23 cellular contexts compared by ENCODE assay signal in the genomic region with DNA sequence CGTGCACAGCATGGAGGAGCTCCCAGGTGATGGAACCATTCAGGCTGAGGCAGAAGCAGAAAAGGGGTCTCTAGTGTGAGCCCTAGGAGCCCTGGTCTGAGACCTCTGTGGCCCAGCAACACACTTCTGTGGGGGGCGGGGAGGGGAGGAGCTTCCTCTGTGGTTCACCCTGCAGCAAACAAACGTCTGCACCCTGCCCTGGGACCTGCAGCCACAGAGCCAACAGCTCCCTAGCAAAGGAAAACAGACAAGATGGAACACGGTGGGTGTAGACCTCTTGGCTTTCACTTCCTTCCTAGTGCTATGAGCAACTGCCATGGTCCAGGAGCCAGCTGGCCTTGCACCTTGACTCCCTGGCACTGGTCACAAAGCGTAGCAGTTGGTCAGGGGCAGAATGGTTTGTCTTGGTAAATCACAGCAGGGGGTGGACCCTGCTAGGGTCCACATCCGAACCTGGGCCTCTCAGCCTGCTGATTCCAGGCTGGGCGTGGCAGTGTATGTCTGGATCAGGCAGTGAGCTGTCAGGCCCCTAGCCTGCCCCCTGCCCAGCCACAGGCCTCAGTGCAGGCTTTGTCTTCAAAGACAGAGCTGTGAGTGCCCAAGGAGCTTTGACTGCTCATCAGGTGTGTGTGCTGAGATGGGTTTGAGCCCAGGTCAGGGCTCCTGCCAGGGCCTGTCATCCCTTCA. TPM values are rescaled to one million over a fixed set of nuclear protein-coding genes. Genes with fewer than 3 reads are reported as not detected.
DNase-seq lines count a peak whose midpoint lies in the region; ATAC-seq, FAIRE-seq and TF ChIP-seq lines count a peak whose summit lies in the region.
"Had no signal": no experiment of that assay in that cellular context is flagged by ENCODE, and none has a peak within 500 bp of the region (broad histone marks: within the 10 kb centered on the region; RNA-seq: fewer than 3 reads in every experiment).

No MANE protein-coding gene starts in this region.

- no peak for TF ChIP-seq POLR2A in stomach (IDR thresholded peaks at IDR 0.05)

- H3K4me3 Mint-ChIP-seq in activated naive CD8-positive, alpha-beta T cell treated with anti-CD3 and anti-CD28 coated beads, Interleukin-2, amount 10 ng/mL, durations not matched to agents 7 days and 5 days = no peak overlapping the region
- no peak overlapping the region for H3K4me3 Mint-ChIP-seq in activated naive CD8-positive, alpha-beta T cell treated with anti-CD3 and anti-CD28 coated beads for 36 hours
- H3K4me3 Mint-ChIP-seq in dendritic cell treated with granulocyte-macrophage colony-stimulating factor and Interleukin-4, amounts not matched to agents 40 ng/mL and 50 ng/mL, for 4 days = no peak overlapping the region

- no peaks in the 10 kb centered on the region for H3K27me3 ChIP-seq in thymus (ENCODE audit: control insufficient read depth, insufficient read depth)
- H3K27me3 ChIP-seq in stomach = no peaks in the 10 kb centered on the region
- H3K27me3 ChIP-seq: left lung, right atrium auricular region, thyroid gland had no signal

- intact Hi-C loops in dendritic cell treated with granulocyte-macrophage colony-stimulating factor and Interleukin-4, amounts not matched to agents 40 ng/mL and 50 ng/mL, for 4 days (cut with micrococcal nuclease) = no loop called here
- intact Hi-C loops in stomach (cut with DNase I; ENCODE audit: low total_unique reads) = loop anchor here (10.0 kb wide), 1 partner anchor 122 kb away; no protein-coding TSS in a partner anchor

- no peaks in the 10 kb centered on the region for H3K27me3 Mint-ChIP-seq in activated naive CD8-positive, alpha-beta T cell treated with anti-CD3 and anti-CD28 coated beads, Interleukin-2, amount 10 ng/mL, durations not matched to agents 7 days and 5 days
- no peaks in the 10 kb centered on the region for H3K27me3 Mint-ChIP-seq in activated naive CD8-positive, alpha-beta T cell treated with anti-CD3 and anti-CD28 coated beads for 36 hours
- peaks cover 3% of the 10 kb centered on the region for H3K27me3 Mint-ChIP-seq in dendritic cell treated with granulocyte-macrophage colony-stimulating factor and Interleukin-4, amounts not matched to agents 40 ng/mL and 50 ng/mL, for 4 days

- H3K36me3 ChIP-seq in thymus (ENCODE audit: control insufficient read depth, insufficient read depth) (peaks cover 16% of the 10 kb centered on the region), stomach (peaks cover 0 to 75% (median 53%) of the 10 kb centered on the region in 4 donors)

- TF ChIP-seq CTCF in stomach (IDR thresholded peaks at IDR 0.05) = no peak

- H3K9me3 ChIP-seq in thymus (ENCODE audit: control insufficient read depth) (no peaks in the 10 kb centered on the region), stomach (no peaks in the 10 kb centered on the region)
- H3K9me3 ChIP-seq: Caco-2, left lung, right atrium auricular region, SK-N-SH, thyroid gland had no signal

- POLR2A ChIA-PET in activated naive CD8-positive, alpha-beta T cell treated with anti-CD3 and anti-CD28 coated beads, Interleukin-2, amount 10 ng/mL, durations not matched to agents 7 days and 5 days (lab: Charles Lee) = interaction anchor here (1.1 to 1.5 kb wide), 4 partner anchors 10 to 15 kb away, joined by 3 to 9 read pairs (median 3); partner anchors contain the start of gene GMPPB

- H3K27ac Mint-ChIP-seq in activated naive CD8-positive, alpha-beta T cell treated with anti-CD3 and anti-CD28 coated beads, Interleukin-2, amount 10 ng/mL, durations not matched to agents 7 days and 5 days = peak overlapping the region; percentile 65
- no peak overlapping the region for H3K27ac Mint-ChIP-seq in activated naive CD8-positive, alpha-beta T cell treated with anti-CD3 and anti-CD28 coated beads for 36 hours
- H3K27ac Mint-ChIP-seq in dendritic cell treated with granulocyte-macrophage colony-stimulating factor and Interleukin-4, amounts not matched to agents 40 ng/mL and 50 ng/mL, for 4 days = peak overlapping the region; percentile 14

- peak; percentile 58 for ATAC-seq in activated naive CD8-positive, alpha-beta T cell treated with anti-CD3 and anti-CD28 coated beads, Interleukin-2, amount 10 ng/mL, durations not matched to agents 7 days and 5 days (ENCODE audit: low read depth)
- ATAC-seq: activated CD4-positive, CD25-positive, alpha-beta regulatory T cell treated with anti-CD3 and anti-CD28 coated beads, Interleukin-2, amount 50 U/mL, for 24 hours; left lung had no signal

- FAIRE-seq in HTR-8/SVneo (lab: Jason Lieb, UNC) = peak; percentile 16
- FAIRE-seq: RCC 7860 had no signal

- H3K4me1 ChIP-seq in thymus (ENCODE audit: control insufficient read depth, insufficient read depth, low read length) = peaks cover 18% of the 10 kb centered on the region
- H3K4me1 ChIP-seq in stomach = peaks cover 0 to 3% (median 0%) of the 10 kb centered on the region in 4 donors
- H3K4me1 ChIP-seq: Caco-2, left lung, right atrium auricular region, thyroid gland had no signal

- H3K4me1 Mint-ChIP-seq in activated naive CD8-positive, alpha-beta T cell treated with anti-CD3 and anti-CD28 coated beads, Interleukin-2, amount 10 ng/mL, durations not matched to agents 7 days and 5 days = peaks cover 24% of the 10 kb centered on the region
- peaks cover 11% of the 10 kb centered on the region for H3K4me1 Mint-ChIP-seq in activated naive CD8-positive, alpha-beta T cell treated with anti-CD3 and anti-CD28 coated beads for 36 hours
- peaks cover 24% of the 10 kb centered on the region for H3K4me1 Mint-ChIP-seq in dendritic cell treated with granulocyte-macrophage colony-stimulating factor and Interleukin-4, amounts not matched to agents 40 ng/mL and 50 ng/mL, for 4 days (ENCODE audit: low read depth)

- WGBS in thymus = 27% methylated on average over 7 of the region's 7 CpGs
- 50 to 68% (median 65%) methylated on average over 5 to 7 of the region's 7 CpGs for WGBS in stomach, 5 donors

- DNase-seq in activated naive CD8-positive, alpha-beta T cell treated with anti-CD3 and anti-CD28 coated beads, Interleukin-2, amount 10 ng/mL, durations not matched to agents 7 days and 5 days = peak; percentile 47
- DNase-seq in activated naive CD8-positive, alpha-beta T cell treated with anti-CD3 and anti-CD28 coated beads for 36 hours = no peak
- no peak for DNase-seq in HTR-8/SVneo (ENCODE audit: insufficient read length, low spot score)
- DNase-seq in stomach = no peak
- DNase-seq in Ammon's horn (ENCODE audit: low spot score) = no peak
- no peak for DNase-seq in mesenteric fat pad (ENCODE audit: low spot score)
- DNase-seq: activated CD8-positive, alpha-beta memory T cell treated with anti-CD3 and anti-CD28 coated beads, Interleukin-2, amount 50 U/mL, for 48 hours; activated naive CD4-positive, alpha-beta T cell; EL; NCI-H1694; NCI-H226; SK-N-SH; T-helper 9 cell; thyroid gland had no signal

- TF ChIP-seq EP300 in stomach (IDR thresholded peaks at IDR 0.05) = no peak

- H3K27ac ChIP-seq in thymus (ENCODE audit: low read depth) = peak overlapping the region; percentile 3
- H3K27ac ChIP-seq in stomach = no peak overlapping the region
- H3K27ac ChIP-seq: left lung, right atrium auricular region, thyroid gland had no signal

- no peaks in the 10 kb centered on the region for H3K9me3 Mint-ChIP-seq in activated naive CD8-positive, alpha-beta T cell treated with anti-CD3 and anti-CD28 coated beads, Interleukin-2, amount 10 ng/mL, durations not matched to agents 7 days and 5 days
- no peaks in the 10 kb centered on the region for H3K9me3 Mint-ChIP-seq in activated naive CD8-positive, alpha-beta T cell treated with anti-CD3 and anti-CD28 coated beads for 36 hours
- H3K9me3 Mint-ChIP-seq in dendritic cell treated with granulocyte-macrophage colony-stimulating factor and Interleukin-4, amounts not matched to agents 40 ng/mL and 50 ng/mL, for 4 days = no peaks in the 10 kb centered on the region

- no peak overlapping the region for H3K4me3 ChIP-seq in thymus (ENCODE audit: low read length)
- no peak overlapping the region for H3K4me3 ChIP-seq in stomach
- H3K4me3 ChIP-seq: left lung, right atrium auricular region, thyroid gland had no signal

- peaks cover 2% of the 10 kb centered on the region for H3K36me3 Mint-ChIP-seq in activated naive CD8-positive, alpha-beta T cell treated with anti-CD3 and anti-CD28 coated beads, Interleukin-2, amount 10 ng/mL, durations not matched to agents 7 days and 5 days
- H3K36me3 Mint-ChIP-seq in activated naive CD8-positive, alpha-beta T cell treated with anti-CD3 and anti-CD28 coated beads for 36 hours = no peaks in the 10 kb centered on the region
- H3K36me3 Mint-ChIP-seq in dendritic cell treated with granulocyte-macrophage colony-stimulating factor and Interleukin-4, amounts not matched to agents 40 ng/mL and 50 ng/mL, for 4 days (ENCODE audit: low read depth) = peaks cover 59% of the 10 kb centered on the region

RNA-seq across cellular contexts. Expression of gene AMIGO3, which starts 6.7 kb away (rescaled TPM):
- total RNA-seq in activated naive CD8-positive, alpha-beta T cell treated with anti-CD3 and anti-CD28 coated beads, Interleukin-2, amount 10 ng/mL, durations not matched to agents 7 days and 5 days = 1 to 10 TPM in 1 of 2 experiments, under 1 TPM in 1; 0.61 to 2.0 TPM
- total RNA-seq in activated naive CD8-positive, alpha-beta T cell treated with anti-CD3 and anti-CD28 coated beads for 36 hours = not detected
- polyA plus RNA-seq in thymus (2.0 TPM), stomach (under 1 TPM; 0.19 to 0.83 (median 0.76) TPM)
- total RNA-seq in stomach (1 to 10 TPM in 1 of 5 donors, not detected in 4; 1.3 TPM), mesenteric fat pad (not detected)
- total RNA-seq: aorta, Caco-2 had no signal
- polyA plus RNA-seq: fibroblast of lung had no signal

RNA-seq across cellular contexts. Expression of gene GMPPB, which starts 11.0 kb away (rescaled TPM):
- total RNA-seq in activated naive CD8-positive, alpha-beta T cell treated with anti-CD3 and anti-CD28 coated beads, Interleukin-2, amount 10 ng/mL, durations not matched to agents 7 days and 5 days = 10 to 100 TPM; 35.4 to 39.9 TPM
- total RNA-seq in activated naive CD8-positive, alpha-beta T cell treated with anti-CD3 and anti-CD28 coated beads for 36 hours = 10 to 100 TPM; 43.0 to 43.6 TPM
- polyA plus RNA-seq in thymus (13.2 TPM), stomach (10 to 100 TPM; 14.4 to 33.6 (median 27.3) TPM)
- total RNA-seq in stomach (10 to 100 TPM; 26.3 to 81.7 (median 39.3) TPM), mesenteric fat pad (45.4 TPM)

RNA-seq across cellular contexts. Expression of gene RNF123, which starts 23.4 kb away (rescaled TPM):
- 10 to 100 TPM; 53.2 to 56.5 TPM for total RNA-seq in activated naive CD8-positive, alpha-beta T cell treated with anti-CD3 and anti-CD28 coated beads, Interleukin-2, amount 10 ng/mL, durations not matched to agents 7 days and 5 days
- 10 to 100 TPM; 32.4 to 35.5 TPM for total RNA-seq in activated naive CD8-positive, alpha-beta T cell treated with anti-CD3 and anti-CD28 coated beads for 36 hours
- polyA plus RNA-seq in thymus = 23.7 TPM
- total RNA-seq in stomach = 10 to 100 TPM; 19.6 to 75.4 (median 33.3) TPM
- 10 to 100 TPM; 18.1 to 22.8 (median 22.0) TPM for polyA plus RNA-seq in stomach
- total RNA-seq in mesenteric fat pad = 42.1 TPM

RNA-seq across cellular contexts. Expression of gene MST1, which starts 23.5 kb away (rescaled TPM):
- 10 to 100 TPM; 10.3 to 11.0 TPM for total RNA-seq in activated naive CD8-positive, alpha-beta T cell treated with anti-CD3 and anti-CD28 coated beads, Interleukin-2, amount 10 ng/mL, durations not matched to agents 7 days and 5 days
- 1 to 10 TPM; 6.7 to 8.4 TPM for total RNA-seq in activated naive CD8-positive, alpha-beta T cell treated with anti-CD3 and anti-CD28 coated beads for 36 hours
- polyA plus RNA-seq in thymus (90.3 TPM), stomach (10 to 100 TPM; 18.9 to 36.9 (median 20.5) TPM)
- total RNA-seq in stomach (100 to 1,000 TPM in 2 of 5 donors, 10 to 100 TPM in 2, 1 to 10 TPM in 1; 6.7 to 172 (median 14.9) TPM), mesenteric fat pad (5.7 TPM)

RNA-seq across cellular contexts. Expression of gene APEH, which starts 38.6 kb away (rescaled TPM):
- 100 to 1,000 TPM; 148 to 165 TPM for total RNA-seq in activated naive CD8-positive, alpha-beta T cell treated with anti-CD3 and anti-CD28 coated beads, Interleukin-2, amount 10 ng/mL, durations not matched to agents 7 days and 5 days
- 100 to 1,000 TPM; 173 to 189 TPM for total RNA-seq in activated naive CD8-positive, alpha-beta T cell treated with anti-CD3 and anti-CD28 coated beads for 36 hours
- polyA plus RNA-seq in thymus (45.8 TPM), stomach (10 to 100 TPM; 40.3 to 69.7 (median 46.0) TPM)
- total RNA-seq in stomach (100 to 1,000 TPM in 1 of 5 donors, 10 to 100 TPM in 4; 23.9 to 104 (median 49.4) TPM), mesenteric fat pad (51.1 TPM)
